ENCODE assay signal across 16 cellular contexts in genomic region chr1:160913229-160913628, GRCh38. TPM values are rescaled to one million over a fixed set of nuclear protein-coding genes. Genes with fewer than 3 reads are reported as not detected.
"Had no signal": no experiment of that assay in that cellular context is flagged by ENCODE, and none has a peak within 500 bp of the region (broad histone marks: within the 10 kb centered on the region; RNA-seq: fewer than 3 reads in every experiment).

No MANE protein-coding gene starts in this region.

RNA-seq across cellular contexts. Expression of gene ITLN1, which starts 28.2 kb away (rescaled TPM):
- total RNA-seq: activated B cell treated with CpG ODN at 0.5 μM for 24 hours; activated CD8-positive, alpha-beta T cell treated with anti-CD3 and anti-CD28 coated beads for 36 hours; activated T-cell treated with anti-CD3 and anti-CD28 coated beads, Interleukin-2, amount 50 U/mL, for 4 hours; activated T-helper 17 cell treated with anti-CD3 and anti-CD28 coated beads, Interleukin-2, amount 50 U/mL, for 72 hours; chondrocyte; dermis blood vessel endothelial cell; endothelial cell of umbilical vein; esophagus squamous epithelium; fibroblast of lung; fibroblast of villous mesenchyme; glomerular endothelial cell; T-cell; T-helper 2 cell treated with Interferon-gamma antibody and Interleukin-4, amounts not matched to agents 100 ng/mL and 5 ng/mL, for 36 hours had no signal
- polyA plus RNA-seq: fibroblast of lung had no signal

RNA-seq across cellular contexts. Expression of gene ITLN2, which starts 41.4 kb away (rescaled TPM):
- total RNA-seq: activated B cell treated with CpG ODN at 0.5 μM for 24 hours; activated CD8-positive, alpha-beta T cell treated with anti-CD3 and anti-CD28 coated beads for 36 hours; activated T-cell treated with anti-CD3 and anti-CD28 coated beads, Interleukin-2, amount 50 U/mL, for 4 hours; activated T-helper 17 cell treated with anti-CD3 and anti-CD28 coated beads, Interleukin-2, amount 50 U/mL, for 72 hours; aorta; body of pancreas; chondrocyte; dermis blood vessel endothelial cell; endothelial cell of umbilical vein; esophagus squamous epithelium; fibroblast of lung; fibroblast of villous mesenchyme; gastroesophageal sphincter; glomerular endothelial cell; T-cell; T-helper 2 cell treated with Interferon-gamma antibody and Interleukin-4, amounts not matched to agents 100 ng/mL and 5 ng/mL, for 36 hours had no signal
- polyA plus RNA-seq: fibroblast of lung had no signal

RNA-seq across cellular contexts. Expression of gene CD244, which starts 50.5 kb away (rescaled TPM):
- total RNA-seq: activated B cell treated with CpG ODN at 0.5 μM for 24 hours, chondrocyte, dermis blood vessel endothelial cell, endothelial cell of umbilical vein, fibroblast of lung, fibroblast of villous mesenchyme, glomerular endothelial cell had no signal
- polyA plus RNA-seq: endothelial cell of umbilical vein, fibroblast of lung had no signal
